ENCODE assay signal across 1 cellular context in the genomic region with DNA sequence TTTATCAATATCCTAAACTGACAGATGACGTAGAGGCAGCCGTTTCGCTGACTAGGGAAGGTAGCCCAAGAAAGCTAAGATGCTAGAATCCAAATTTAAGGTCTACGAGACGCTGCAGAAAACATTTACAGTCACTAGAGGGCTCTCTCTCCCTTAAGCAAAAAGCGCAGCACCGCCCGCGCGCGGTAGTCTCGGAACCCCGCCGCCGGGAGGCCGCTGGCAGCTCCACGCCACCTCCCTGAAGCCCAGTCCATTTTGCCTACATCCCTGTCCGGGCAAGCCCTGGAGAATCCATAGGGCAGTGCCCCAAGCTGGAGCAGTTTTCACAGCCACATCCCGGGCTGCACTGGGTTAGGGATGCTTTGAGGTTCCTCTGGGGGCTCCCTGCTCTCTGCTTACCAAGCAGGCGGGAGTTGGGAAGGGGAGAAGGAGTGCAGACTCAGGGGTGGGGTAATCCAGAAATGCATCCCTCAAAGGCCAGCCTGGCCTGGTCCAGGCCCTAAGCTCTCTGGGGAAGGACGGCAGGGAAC.
TF ChIP-seq lines count a peak whose summit lies in the region.

No MANE protein-coding gene starts in this region.

TF ChIP-seq in HEK293, 187 proteins besides CTCF, POLR2A, EP300 and RAD21 (continued from another document):
- TF ChIP-seq, protein P1, sequence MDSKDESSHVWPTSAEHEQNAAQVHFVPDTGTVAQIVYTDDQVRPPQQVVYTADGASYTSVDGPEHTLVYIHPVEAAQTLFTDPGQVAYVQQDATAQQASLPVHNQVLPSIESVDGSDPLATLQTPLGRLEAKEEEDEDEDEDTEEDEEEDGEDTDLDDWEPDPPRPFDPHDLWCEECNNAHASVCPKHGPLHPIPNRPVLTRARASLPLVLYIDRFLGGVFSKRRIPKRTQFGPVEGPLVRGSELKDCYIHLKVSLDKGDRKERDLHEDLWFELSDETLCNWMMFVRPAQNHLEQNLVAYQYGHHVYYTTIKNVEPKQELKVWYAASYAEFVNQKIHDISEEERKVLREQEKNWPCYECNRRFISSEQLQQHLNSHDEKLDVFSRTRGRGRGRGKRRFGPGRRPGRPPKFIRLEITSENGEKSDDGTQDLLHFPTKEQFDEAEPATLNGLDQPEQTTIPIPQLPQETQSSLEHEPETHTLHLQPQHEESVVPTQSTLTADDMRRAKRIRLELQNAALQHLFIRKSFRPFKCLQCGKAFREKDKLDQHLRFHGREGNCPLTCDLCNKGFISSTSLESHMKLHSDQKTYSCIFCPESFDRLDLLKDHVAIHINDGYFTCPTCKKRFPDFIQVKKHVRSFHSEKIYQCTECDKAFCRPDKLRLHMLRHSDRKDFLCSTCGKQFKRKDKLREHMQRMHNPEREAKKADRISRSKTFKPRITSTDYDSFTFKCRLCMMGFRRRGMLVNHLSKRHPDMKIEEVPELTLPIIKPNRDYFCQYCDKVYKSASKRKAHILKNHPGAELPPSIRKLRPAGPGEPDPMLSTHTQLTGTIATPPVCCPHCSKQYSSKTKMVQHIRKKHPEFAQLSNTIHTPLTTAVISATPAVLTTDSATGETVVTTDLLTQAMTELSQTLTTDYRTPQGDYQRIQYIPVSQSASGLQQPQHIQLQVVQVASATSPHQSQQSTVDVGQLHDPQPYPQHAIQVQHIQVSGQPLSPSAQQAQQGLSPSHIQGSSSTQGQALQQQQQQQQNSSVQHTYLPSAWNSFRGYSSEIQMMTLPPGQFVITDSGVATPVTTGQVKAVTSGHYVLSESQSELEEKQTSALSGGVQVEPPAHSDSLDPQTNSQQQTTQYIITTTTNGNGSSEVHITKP (tag by site-specific recombination; IDR thresholded peaks at IDR 0.05): peak; percentile 71
- TF ChIP-seq SP2 (tag by site-specific recombination; IDR thresholded peaks at IDR 0.05): peak; percentile 28; the same call in 1 of the 2 replicates
- TF ChIP-seq, protein P2, sequence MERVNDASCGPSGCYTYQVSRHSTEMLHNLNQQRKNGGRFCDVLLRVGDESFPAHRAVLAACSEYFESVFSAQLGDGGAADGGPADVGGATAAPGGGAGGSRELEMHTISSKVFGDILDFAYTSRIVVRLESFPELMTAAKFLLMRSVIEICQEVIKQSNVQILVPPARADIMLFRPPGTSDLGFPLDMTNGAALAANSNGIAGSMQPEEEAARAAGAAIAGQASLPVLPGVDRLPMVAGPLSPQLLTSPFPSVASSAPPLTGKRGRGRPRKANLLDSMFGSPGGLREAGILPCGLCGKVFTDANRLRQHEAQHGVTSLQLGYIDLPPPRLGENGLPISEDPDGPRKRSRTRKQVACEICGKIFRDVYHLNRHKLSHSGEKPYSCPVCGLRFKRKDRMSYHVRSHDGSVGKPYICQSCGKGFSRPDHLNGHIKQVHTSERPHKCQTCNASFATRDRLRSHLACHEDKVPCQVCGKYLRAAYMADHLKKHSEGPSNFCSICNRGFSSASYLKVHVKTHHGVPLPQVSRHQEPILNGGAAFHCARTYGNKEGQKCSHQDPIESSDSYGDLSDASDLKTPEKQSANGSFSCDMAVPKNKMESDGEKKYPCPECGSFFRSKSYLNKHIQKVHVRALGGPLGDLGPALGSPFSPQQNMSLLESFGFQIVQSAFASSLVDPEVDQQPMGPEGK (tag by site-specific recombination; IDR thresholded peaks at IDR 0.05): no peak
- TF ChIP-seq ZNF140 (tag by site-specific recombination; IDR thresholded peaks at IDR 0.05): no peak
- peak; percentile 59 for TF ChIP-seq ZBTB48 (tag by site-specific recombination; IDR thresholded peaks at IDR 0.05)
- no peak for TF ChIP-seq ZNF830 (tag by site-specific recombination; IDR thresholded peaks at IDR 0.05; ENCODE audit: low read depth)
- peak; percentile 16; the same call in 1 of the 2 replicates for TF ChIP-seq EGR2 (tag by site-specific recombination; IDR thresholded peaks at IDR 0.05; ENCODE audit: low read depth)
- TF ChIP-seq ZBTB8A (tag by site-specific recombination; IDR thresholded peaks at IDR 0.05): peak; percentile 38; the same call in 1 of the 2 replicates
